8 cellular contexts compared by ENCODE assay signal in genomic region chr18:7021994-7022840, GRCh38.
DNase-seq lines count a peak whose midpoint lies in the region; ATAC-seq and TF ChIP-seq lines count a peak whose summit lies in the region.

No MANE protein-coding gene starts in this region.

- H3K4me3 Mint-ChIP-seq in glutamatergic neuron (ENCODE audit: unreplicated experiment) (no peak overlapping the region), T-cell (no peak overlapping the region)

- no peaks in the 10 kb centered on the region for H3K4me1 ChIP-seq in Loucy (ENCODE audit: insufficient read depth, low read length, poor library complexity, severe bottlenecking)

- H3K79me2 ChIP-seq in Loucy (ENCODE audit: insufficient read depth, low read length): no peaks in the 10 kb centered on the region

- POLR2A ChIA-PET in T-cell (lab: Charles Lee): no interaction called here

- peak; percentile 27 for DNase-seq in DMS153 (lab: John Stamatoyannopoulos, UW)
- DNase-seq in SHP77 treated with DMSO at 0.1 percent for 48 hours (lab: John Stamatoyannopoulos, UW): peak; percentile 16
- no peak for DNase-seq in glutamatergic neuron
- DNase-seq in T-cell: no peak
- DNase-seq in activated effector memory CD4-positive, alpha-beta T cell treated with anti-CD3 and anti-CD28 coated beads, Interleukin-2, amount 50 U/mL, for 16 hours: no peak

- no peak overlapping the region for H3K9ac ChIP-seq in Loucy (ENCODE audit: low read depth, low read length, poor library complexity, severe bottlenecking)

- no peaks in the 10 kb centered on the region for H3F3A ChIP-seq in Loucy (ENCODE audit: low read depth)

- H3K27me3 ChIP-seq in Loucy (ENCODE audit: insufficient read depth, low read length, poor library complexity, severe bottlenecking): no peaks in the 10 kb centered on the region

- H3K4me1 Mint-ChIP-seq in glutamatergic neuron (ENCODE audit: low read depth, unreplicated experiment) (no peaks in the 10 kb centered on the region), T-cell (no peaks in the 10 kb centered on the region)

- H3K4me3 ChIP-seq in Loucy (ENCODE audit: low read length, poor library complexity, severe bottlenecking): no peak overlapping the region

- H3K9me3 Mint-ChIP-seq in glutamatergic neuron (ENCODE audit: unreplicated experiment): peaks cover 3% of the 10 kb centered on the region
- H3K9me3 Mint-ChIP-seq in T-cell: peaks cover 0 to 4% (median 0%) of the 10 kb centered on the region in 3 donors

- H2AFZ ChIP-seq in Loucy (ENCODE audit: low read length): no peak overlapping the region

- H3K27me3 Mint-ChIP-seq in glutamatergic neuron (ENCODE audit: unreplicated experiment): no peaks in the 10 kb centered on the region
- peaks cover 2 to 6% of the 10 kb centered on the region in 2 donors for H3K27me3 Mint-ChIP-seq in T-cell

- no peaks in the 10 kb centered on the region for H3K36me3 Mint-ChIP-seq in glutamatergic neuron (ENCODE audit: unreplicated experiment)
- H3K36me3 Mint-ChIP-seq in T-cell: no peaks in the 10 kb centered on the region

- no peaks in the 10 kb centered on the region for H3K9me3 ChIP-seq in Loucy (ENCODE audit: insufficient read depth, low read depth, low read length)

- CTCF ChIA-PET in T-cell (lab: Charles Lee): no interaction called here

- H3K27ac Mint-ChIP-seq in glutamatergic neuron (ENCODE audit: unreplicated experiment): no peak overlapping the region
- no peak overlapping the region for H3K27ac Mint-ChIP-seq in T-cell

- no peaks in the 10 kb centered on the region for H3K36me3 ChIP-seq in Loucy (ENCODE audit: insufficient read depth, low read length)

- no peak overlapping the region for H3K4me2 ChIP-seq in Loucy (ENCODE audit: low read depth, low read length, poor library complexity, severe bottlenecking)

- H4K20me1 ChIP-seq in Loucy (ENCODE audit: insufficient read depth, low read length, poor library complexity, severe bottlenecking): no peaks in the 10 kb centered on the region

- H3K9me2 ChIP-seq in Loucy (replicated peaks; ENCODE audit: low read depth, low read length): no peaks in the 10 kb centered on the region

- ATAC-seq in T-cell (replicated peaks in 1 of 4) (no peak), GM21529 (IDR thresholded peaks at IDR 0.05; ENCODE audit: unreplicated experiment) (no peak), HG03342 (IDR thresholded peaks at IDR 0.05; ENCODE audit: unreplicated experiment) (no peak)

- TF ChIP-seq CTCF in Loucy (conservative IDR thresholded peaks at IDR 0.05; ENCODE audit: low read length): peak; percentile 46; the same call in 1 of the 2 replicates
- peak; percentile 40 for TF ChIP-seq CTCF in glutamatergic neuron (IDR thresholded peaks at IDR 0.05; ENCODE audit: partially characterized antibody, unreplicated experiment)

Comparison
In these comparisons a context has a peak if more than half of its experiments do, and no peak if none do; other contexts are left out.
1. DNase-seq: peak in DMS153 (single experiment) and SHP77 treated with DMSO at 0.1 percent for 48 hours (single experiment); none in glutamatergic neuron (single experiment), T-cell (0 of 34) and activated effector memory CD4-positive, alpha-beta T cell treated with anti-CD3 and anti-CD28 coated beads, Interleukin-2, amount 50 U/mL, for 16 hours (single experiment).